In genomic region chr10:6579193-6579903, GRCh38 we compare ENCODE assay signal across 9 cellular contexts. TPM values are rescaled to one million over a fixed set of nuclear protein-coding genes. Genes with fewer than 3 reads are reported as not detected.
DNase-seq lines count a peak whose midpoint lies in the region; ATAC-seq and TF ChIP-seq lines count a peak whose summit lies in the region.
"Had no signal": no experiment of that assay in that cellular context is flagged by ENCODE, and none has a peak within 500 bp of the region (broad histone marks: within the 10 kb centered on the region; RNA-seq: fewer than 3 reads in every experiment).

No MANE protein-coding gene starts in this region.

- TF ChIP-seq CTCF in brain microvascular endothelial cell (IDR thresholded peaks at IDR 0.05; ENCODE audit: low read depth, low read length, missing control alignments) (no peak), upper lobe of left lung (IDR thresholded peaks at IDR 0.05) (no peak), GM20000 (IDR thresholded peaks at IDR 0.05; ENCODE audit: extremely low read depth, missing control alignments) (no peak)

- 15% methylated on average over 15 of the region's 16 CpGs for WGBS in upper lobe of left lung, 2 donors

- peaks cover 76% of the 10 kb centered on the region for H3K4me1 ChIP-seq in mononuclear cell (ENCODE audit: insufficient read depth, low read length)
- peaks cover 4 to 13% (median 6%) of the 10 kb centered on the region in 4 donors for H3K4me1 ChIP-seq in upper lobe of left lung

- peak; percentile 40 for DNase-seq in activated naive CD4-positive, alpha-beta T cell treated with Interleukin-2 at 50 U/mL for 16 hours
- DNase-seq in activated naive CD4-positive, alpha-beta T cell (lab: John Stamatoyannopoulos, UW) = no peak
- DNase-seq in brain microvascular endothelial cell (no peak), upper lobe of left lung (no peak), GM20000 (ENCODE audit: low spot score) (no peak), NCI-H82 (lab: John Stamatoyannopoulos, UW) (no peak)
- DNase-seq: NCI-H1092 treated with DMSO at 0.1 percent for 48 hours had no signal

- H3K27me3 ChIP-seq in brain microvascular endothelial cell (replicated peaks) = peaks cover 16% of the 10 kb centered on the region
- H3K27me3 ChIP-seq in mononuclear cell (ENCODE audit: insufficient read depth, low read length) = no peaks in the 10 kb centered on the region
- H3K27me3 ChIP-seq in upper lobe of left lung = peaks cover 0 to 3% (median 0%) of the 10 kb centered on the region in 4 donors

- H3K36me3 ChIP-seq in brain microvascular endothelial cell (replicated peaks) = no peaks in the 10 kb centered on the region
- no peaks in the 10 kb centered on the region for H3K36me3 ChIP-seq in upper lobe of left lung

- no peak for TF ChIP-seq EP300 in upper lobe of left lung (IDR thresholded peaks at IDR 0.05)

- H3K4me3 ChIP-seq in brain microvascular endothelial cell (ENCODE audit: low read depth, low read length) = peak overlapping the region; percentile 51
- H3K4me3 ChIP-seq in mononuclear cell (ENCODE audit: low read length) = peak overlapping the region; percentile 69
- H3K4me3 ChIP-seq in upper lobe of left lung = peak overlapping the region; percentile 11 to 84 (median 69)

- H3K9me3 ChIP-seq in mononuclear cell (ENCODE audit: low read depth, low read length) (no peaks in the 10 kb centered on the region), upper lobe of left lung (no peaks in the 10 kb centered on the region)

- ATAC-seq in upper lobe of left lung (ENCODE audit: low FRiP score in 2 of 2) (peak in 1 of 2 donors; percentile 30), GM19395 (IDR thresholded peaks at IDR 0.05; ENCODE audit: unreplicated experiment) (no peak)

- in situ Hi-C loops in brain microvascular endothelial cell (cut with HindIII; ENCODE audit: low pct_ligation_motif_present, low sequenced_read_pairs) = no loop called here

- H3K27ac ChIP-seq in brain microvascular endothelial cell = no peak overlapping the region
- H3K27ac ChIP-seq in upper lobe of left lung = peak overlapping the region; percentile 20 to 86 (median 76)

- no peak for TF ChIP-seq POLR2A in upper lobe of left lung (IDR thresholded peaks at IDR 0.05)

RNA-seq across cellular contexts. Expression of gene PRKCQ, which starts 0.7 kb away (rescaled TPM):
- 43.2 TPM for total RNA-seq in mononuclear cell
- total RNA-seq in upper lobe of left lung = 10 to 100 TPM in 3 of 6 donors, 1 to 10 TPM in 3; 6.5 to 16.8 (median 11.2) TPM
